Comparison of ENCODE assay signal across 8 cellular contexts in genomic region chr10:73110345-73110849, GRCh38. TPM values are rescaled to one million over a fixed set of nuclear protein-coding genes. Genes with fewer than 3 reads are reported as not detected.
DNase-seq lines count a peak whose midpoint lies in the region; ATAC-seq and TF ChIP-seq lines count a peak whose summit lies in the region.

TSS of gene NUDT13 (plus strand) at chr10:73110455. CDS start at chr10:73114366, 3,911 bp downstream.

- peak within 1 kb of the TSS; percentile 51; the same call in 1 of the 2 replicates for H2AFZ ChIP-seq in OCI-LY1 (ENCODE audit: low read length)

- H3K4me1 ChIP-seq in OCI-LY1 (ENCODE audit: insufficient read depth, low read length, severe bottlenecking), result peaks cover 12% of the 10 kb centered on the region
- no peaks in the 10 kb centered on the region for H3K4me1 ChIP-seq in esophagus (ENCODE audit: control insufficient read depth in 2 of 2, insufficient read depth in 2 of 2, low read length in 1 of 2)

- TF ChIP-seq CTCF in OCI-LY1 (IDR thresholded peaks at IDR 0.05; ENCODE audit: low read length), result no peak

- peak within 1 kb of the TSS; percentile 74 for H3K27ac ChIP-seq in OCI-LY1 (ENCODE audit: low read depth, low read length, poor library complexity, severe bottlenecking)
- peak within 1 kb of the TSS; percentile 79 to 90 for H3K27ac ChIP-seq in esophagus (ENCODE audit: low read depth in 2 of 2, low read length in 1 of 2)

- H3F3A ChIP-seq in OCI-LY1 (ENCODE audit: insufficient read depth, low read length), result peaks cover 5% of the 10 kb centered on the region; the same call in 1 of the 2 replicates

- no peaks in the 10 kb centered on the region for H3K9me3 Mint-ChIP-seq in activated T-cell treated with anti-CD3 and anti-CD28 coated beads, Interleukin-2, amount 50 U/mL, for 4 hours

- peak; percentile 92 for DNase-seq in DMS53 (lab: John Stamatoyannopoulos, UW)
- peak; percentile 23 for DNase-seq in activated T-cell treated with anti-CD3 and anti-CD28 coated beads, Interleukin-2, amount 50 U/mL, for 4 hours
- peak; percentile 68 for DNase-seq in middle frontal gyrus (ENCODE audit: extremely low spot score, low spot score)
- DNase-seq in stimulated activated naive CD8-positive, alpha-beta T cell treated with anti-CD3 and anti-CD28 coated beads, Interleukin-15, Interleukin-2, amounts not matched to agents 100 U/mL and 50 U/mL, for 24 hours, result peak; percentile 41
- no peak for DNase-seq in NCI-H1417 treated with DMSO at 0.1 percent for 48 hours (lab: John Stamatoyannopoulos, UW)

- H3K36me3 ChIP-seq in OCI-LY1 (ENCODE audit: insufficient read depth, low read length) (no peaks in the 10 kb centered on the region; the same call in 1 of the 2 replicates), esophagus (ENCODE audit: control insufficient read depth in 2 of 2, insufficient read depth in 2 of 2, low read length in 1 of 2) (no peaks in the 10 kb centered on the region)

- no peaks in the 10 kb centered on the region for H3K79me2 ChIP-seq in OCI-LY1 (ENCODE audit: insufficient read depth, low read length)

- peak within 1 kb of the TSS; percentile 85 for H3K9ac ChIP-seq in OCI-LY1 (ENCODE audit: low read length)

- 0 out of 2 replicates have a peak, but pooled peaks cover 2% of the 10 kb centered on the region for H3K9me3 ChIP-seq in OCI-LY1 (ENCODE audit: low read length)
- H3K9me3 ChIP-seq in esophagus (ENCODE audit: control insufficient read depth in 2 of 2, insufficient read depth in 1 of 2, low read depth in 1 of 2, low read length in 1 of 2), result no peaks in the 10 kb centered on the region

- H3K27me3 Mint-ChIP-seq in activated T-cell treated with anti-CD3 and anti-CD28 coated beads, Interleukin-2, amount 50 U/mL, for 4 hours (ENCODE audit: low read depth), result no peaks in the 10 kb centered on the region

- H3K4me2 ChIP-seq in OCI-LY1 (ENCODE audit: low read length), result peak within 1 kb of the TSS; percentile 89

- peak; percentile 84 for ATAC-seq in HG02610 (IDR thresholded peaks at IDR 0.05; ENCODE audit: unreplicated experiment)
- peak; percentile 93 to 94 for ATAC-seq in activated T-cell treated with anti-CD3 and anti-CD28 coated beads, Interleukin-2, amount 50 U/mL, for 4 hours
- ATAC-seq in stimulated activated naive CD8-positive, alpha-beta T cell treated with anti-CD3 and anti-CD28 coated beads, Interleukin-15, Interleukin-2, amounts not matched to agents 100 U/mL and 50 U/mL, for 24 hours, result peak; percentile 85

- no peaks in the 10 kb centered on the region for H4K20me1 ChIP-seq in OCI-LY1 (ENCODE audit: insufficient read depth, low read length)

- H3K4me3 ChIP-seq in OCI-LY1 (ENCODE audit: low read depth, low read length, poor library complexity, severe bottlenecking) (peak within 1 kb of the TSS; percentile 77), esophagus (ENCODE audit: low read depth in 1 of 2, low read length in 2 of 2) (peak within 1 kb of the TSS; percentile 36 to 72)

- H3K4me1 Mint-ChIP-seq in activated T-cell treated with anti-CD3 and anti-CD28 coated beads, Interleukin-2, amount 50 U/mL, for 4 hours (ENCODE audit: low read depth), result peaks cover 12% of the 10 kb centered on the region

- H3K9me2 ChIP-seq in OCI-LY1 (ENCODE audit: low read depth, low read length), result no peaks in the 10 kb centered on the region

- peak within 1 kb of the TSS; percentile 87 for H3K4me3 Mint-ChIP-seq in activated T-cell treated with anti-CD3 and anti-CD28 coated beads, Interleukin-2, amount 50 U/mL, for 4 hours

- whole genome bisulfite sequencing in esophagus, 2 donors, result 2% methylated on average over 5 of the region's 5 CpGs

- peaks cover 13% of the 10 kb centered on the region for H3K36me3 Mint-ChIP-seq in activated T-cell treated with anti-CD3 and anti-CD28 coated beads, Interleukin-2, amount 50 U/mL, for 4 hours (ENCODE audit: insufficient read depth)

- no peaks in the 10 kb centered on the region for H3K27me3 ChIP-seq in OCI-LY1 (ENCODE audit: insufficient read depth, low read length)
- H3K27me3 ChIP-seq in esophagus (ENCODE audit: control insufficient read depth in 1 of 2, insufficient read depth in 2 of 2, low read length in 2 of 2), result no peaks in the 10 kb centered on the region

RNA-seq across cellular contexts. Expression of gene NUDT13, which starts in this region (rescaled TPM):
- 1 to 10 TPM in 1 of 3 donors, under 1 TPM in 2; 0.68 to 1.3 (median 0.76) TPM for total RNA-seq in activated T-cell treated with anti-CD3 and anti-CD28 coated beads, Interleukin-2, amount 50 U/mL, for 4 hours
- 1 to 10 TPM; 1.3 to 1.8 TPM for polyA plus RNA-seq in esophagus
